In the genomic region with DNA sequence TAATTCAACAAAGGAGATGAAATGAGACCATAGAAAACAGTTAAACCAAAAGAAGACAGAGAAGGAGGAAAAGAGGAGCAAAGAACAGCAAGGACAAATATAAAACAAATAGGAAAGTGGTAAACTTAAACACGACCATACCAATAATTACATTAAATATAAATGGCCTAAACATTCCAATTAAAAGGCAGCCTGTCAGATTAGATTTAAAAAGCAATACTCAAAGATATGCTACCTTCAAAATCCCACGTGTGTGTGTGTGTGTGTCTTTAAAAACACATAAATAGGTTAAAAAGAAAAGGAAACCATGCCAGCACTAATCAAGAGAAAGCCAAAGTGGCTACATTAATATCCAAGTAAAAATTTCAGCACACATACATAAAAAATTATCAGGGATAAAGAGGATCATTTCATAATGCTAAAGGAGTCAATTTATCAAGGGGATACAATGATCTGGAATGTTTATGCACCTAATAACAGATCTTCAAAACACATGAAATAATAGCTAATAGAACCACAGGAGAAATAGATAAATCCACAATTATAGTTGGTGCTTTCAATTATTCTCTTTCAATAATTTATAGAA, we compare ENCODE assay signal across 35 cellular contexts.
"Had no signal": no experiment of that assay in that cellular context is flagged by ENCODE, and none has a peak within 500 bp of the region (broad histone marks: within the 10 kb centered on the region; RNA-seq: fewer than 3 reads in every experiment).

No MANE protein-coding gene starts in this region.

- H3K4me3 ChIP-seq: MG63 had no signal

- DNase-seq: Kasumi-1, MG63, MM.1S, MV-4-11, NCI-H1048, NCI-H1092, NCI-H1092 treated with DMSO at 0.1 percent for 48 hours, NCI-H1105, NCI-H1105 treated with DMSO at 0.1 percent for 48 hours, NCI-H1417, NCI-H1417 treated with DMSO at 0.1 percent for 48 hours, NCI-H1436, NCI-H1436 treated with DMSO at 0.1 percent for 48 hours, NCI-H146, NCI-H1694, NCI-H1694 treated with DMSO at 0.1 percent for 48 hours, NCI-H187, NCI-H187 treated with DMSO at 0.1 percent for 48 hours, NCI-H1930, NCI-H2029, NCI-H2029 treated with DMSO at 0.1 percent for 48 hours, NCI-H2081, NCI-H2081 treated with DMSO at 0.1 percent for 48 hours, NCI-H2107, NCI-H2171, NCI-H2171 treated with DMSO at 0.1 percent for 48 hours, NCI-H2227 treated with DMSO at 0.1 percent for 48 hours, NCI-H226, NCI-H345, NCI-H446, NCI-H446 treated with DMSO at 0.1 percent for 48 hours, NCI-H510A, NCI-H510A treated with DMSO at 0.1 percent for 48 hours, NCI-H524, NCI-H524 treated with DMSO at 0.1 percent for 48 hours had no signal

- H3K36me3 ChIP-seq: MG63 had no signal

- H3K27me3 ChIP-seq: MG63 had no signal
